In genomic region chr1:209427277-209427676, GRCh38 we compare ENCODE assay signal across 18 cellular contexts.
"Had no signal": no experiment of that assay in that cellular context is flagged by ENCODE, and none has a peak within 500 bp of the region (broad histone marks: within the 10 kb centered on the region; RNA-seq: fewer than 3 reads in every experiment).

No MANE protein-coding gene starts in this region.

- H3K27me3 ChIP-seq: ascending aorta, colonic mucosa had no signal

- H3K27ac ChIP-seq: ascending aorta, colonic mucosa, left lung, WERI-Rb-1 had no signal

- H3K4me3 ChIP-seq: ascending aorta, colonic mucosa, left lung had no signal

- H3K9me3 Mint-ChIP-seq: activated CD8-positive, alpha-beta T cell treated with anti-CD3 and anti-CD28 coated beads for 36 hours; activated naive CD8-positive, alpha-beta T cell treated with anti-CD3 and anti-CD28 coated beads, Interleukin-2, amount 10 ng/mL, durations not matched to agents 7 days and 5 days; activated T-cell treated with anti-CD3 and anti-CD28 coated beads, Interleukin-2, amount 50 U/mL, for 72 hours; memory B cell; nephron had no signal

- H3K36me3 ChIP-seq: ascending aorta, colonic mucosa, left lung, WERI-Rb-1 had no signal

- H3K4me1 ChIP-seq: ascending aorta, colonic mucosa, left lung had no signal

- ATAC-seq: activated CD8-positive, alpha-beta T cell treated with anti-CD3 and anti-CD28 coated beads for 36 hours; activated T-cell treated with anti-CD3 and anti-CD28 coated beads, Interleukin-2, amount 50 U/mL, for 72 hours; stimulated activated naive CD8-positive, alpha-beta T cell treated with anti-CD3 and anti-CD28 coated beads, Interleukin-15, Interleukin-2, amounts not matched to agents 100 U/mL and 50 U/mL, for 24 hours had no signal

- H3K4me1 Mint-ChIP-seq: memory B cell had no signal

- H3K36me3 Mint-ChIP-seq: activated naive CD8-positive, alpha-beta T cell treated with anti-CD3 and anti-CD28 coated beads, Interleukin-2, amount 10 ng/mL, durations not matched to agents 7 days and 5 days; memory B cell had no signal

- H3K27ac Mint-ChIP-seq: activated CD8-positive, alpha-beta T cell treated with anti-CD3 and anti-CD28 coated beads for 36 hours; activated naive CD8-positive, alpha-beta T cell treated with anti-CD3 and anti-CD28 coated beads, Interleukin-2, amount 10 ng/mL, durations not matched to agents 7 days and 5 days; activated T-cell treated with anti-CD3 and anti-CD28 coated beads, Interleukin-2, amount 50 U/mL, for 72 hours; memory B cell had no signal

- H3K4me3 Mint-ChIP-seq: activated CD8-positive, alpha-beta T cell treated with anti-CD3 and anti-CD28 coated beads for 36 hours; activated naive CD8-positive, alpha-beta T cell treated with anti-CD3 and anti-CD28 coated beads, Interleukin-2, amount 10 ng/mL, durations not matched to agents 7 days and 5 days; activated T-cell treated with anti-CD3 and anti-CD28 coated beads, Interleukin-2, amount 50 U/mL, for 72 hours; memory B cell; nephron had no signal

- H3K9me3 ChIP-seq: ascending aorta, colonic mucosa, left lung had no signal

- DNase-seq: activated CD4-positive, alpha-beta T cell treated with anti-CD3 and anti-CD28 coated beads for 4 hours; activated CD8-positive, alpha-beta memory T cell treated with anti-CD3 and anti-CD28 coated beads, Interleukin-2, amount 50 U/mL, for 4 hours; activated CD8-positive, alpha-beta T cell treated with anti-CD3 and anti-CD28 coated beads for 36 hours; activated gamma-delta T cell treated with Interleukin-2 at 50 U/mL for 16 hours; activated naive CD8-positive, alpha-beta T cell treated with anti-CD3 and anti-CD28 coated beads, Interleukin-2, amount 10 ng/mL, durations not matched to agents 7 days and 5 days; activated T-cell treated with anti-CD3 and anti-CD28 coated beads, Interleukin-2, amount 50 U/mL, for 72 hours; colonic mucosa; effector CD4-positive, alpha-beta T cell; glutamatergic neuron; left lung; stimulated activated CD4-positive, alpha-beta T cell treated with anti-CD3 and anti-CD28 coated beads, Interleukin-4, amount 100 ng/mL, for 1 hour; stimulated activated CD8-positive, alpha-beta memory T cell treated with anti-CD3 and anti-CD28 coated beads, Interleukin-4, amount 100 ng/mL, for 48 hours; stimulated activated naive CD8-positive, alpha-beta T cell treated with anti-CD3 and anti-CD28 coated beads, Interleukin-15, Interleukin-2, amounts not matched to agents 100 U/mL and 50 U/mL, for 24 hours; T-helper 1 cell; WERI-Rb-1 had no signal
